In the genomic region with DNA sequence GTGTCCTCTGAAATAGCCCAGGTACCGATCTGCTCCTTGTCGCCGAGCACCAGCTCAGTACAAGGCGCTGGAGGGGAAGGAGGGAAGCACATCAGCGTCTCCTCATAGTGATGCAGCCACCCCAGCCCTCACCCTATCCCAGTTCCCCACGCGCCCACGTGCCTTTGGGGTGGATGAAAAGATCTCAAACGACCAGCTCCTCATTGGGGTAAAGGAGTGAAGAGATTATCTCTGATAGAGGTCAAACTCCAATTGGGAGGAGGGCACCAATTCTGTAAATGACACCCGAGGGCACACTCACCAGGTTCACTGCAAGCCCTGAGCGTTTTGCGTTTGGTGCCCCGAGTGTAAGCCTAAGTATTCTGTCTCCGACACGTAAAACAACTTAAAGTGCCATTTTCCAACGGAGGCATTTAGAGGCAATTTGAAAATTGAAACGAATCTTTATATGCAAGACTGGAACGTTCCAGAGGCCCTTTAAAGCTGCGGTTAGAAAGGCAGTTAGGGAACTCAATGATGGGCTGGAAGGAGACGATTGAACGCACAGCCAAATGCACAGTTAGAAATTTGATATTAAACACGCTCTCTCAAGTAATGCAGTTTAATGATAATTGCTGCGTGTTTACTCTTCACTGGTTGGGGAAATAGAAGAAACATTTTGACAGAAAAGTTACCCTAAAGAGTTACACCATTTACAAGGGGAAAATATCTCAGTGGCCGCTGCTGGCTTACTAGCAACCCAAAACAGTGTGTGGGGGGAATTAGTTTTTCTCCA, we compare ENCODE assay signal across 12 cellular contexts. TPM values are rescaled to one million over a fixed set of nuclear protein-coding genes. Genes with fewer than 3 reads are reported as not detected.
DNase-seq lines count a peak whose midpoint lies in the region; ATAC-seq, FAIRE-seq and TF ChIP-seq lines count a peak whose summit lies in the region.
"Had no signal": no experiment of that assay in that cellular context is flagged by ENCODE, and none has a peak within 500 bp of the region (broad histone marks: within the 10 kb centered on the region; RNA-seq: fewer than 3 reads in every experiment).

No MANE protein-coding gene starts in this region.

- WGBS in A549 (ENCODE audit: missing lambda C conversion rate) = 43% methylated on average over 24 of the region's 24 CpGs

- no peak for DNase-seq in A549 (ENCODE audit: low read depth in 1 of 2, low spot score in 1 of 2)
- peak; percentile 16 for DNase-seq in ELF-1 (ENCODE audit: low read depth, low spot score)
- DNase-seq in astrocyte of the hippocampus (ENCODE audit: low read depth, low spot score) = peak; percentile 69
- DNase-seq in DMS153 (lab: John Stamatoyannopoulos, UW) = no peak
- no peak for DNase-seq in NCI-H1694 (lab: John Stamatoyannopoulos, UW)
- DNase-seq in stimulated activated CD4-positive, alpha-beta T cell treated with anti-CD3 and anti-CD28 coated beads, Interleukin-4, amount 100 ng/mL, for 1 hour = no peak
- DNase-seq: dorsolateral prefrontal cortex had no signal

- no peak for FAIRE-seq in A549 (lab: Jason Lieb, UNC)

- H3K4me2 ChIP-seq in A549 = peak overlapping the region; percentile 87; the same call in 1 of the 3 replicates
- H3K4me2 ChIP-seq: BLaER1 treated with 17β-estradiol and CSF1 and Interleukin-3, amounts not matched to agents 10 nM and 100 nM had no signal

- H3K27ac ChIP-seq in A549 = no peak overlapping the region
- H3K27ac ChIP-seq: BLaER1 treated with 17β-estradiol and CSF1 and Interleukin-3, amounts not matched to agents 10 nM and 100 nM had no signal

- no peak for ATAC-seq in A549
- ATAC-seq: activated T-helper 17 cell treated with anti-CD3 and anti-CD28 coated beads, Interleukin-2, amount 50 U/mL, for 72 hours; Right ventricle myocardium inferior had no signal

- peaks cover 44% of the 10 kb centered on the region for H3K4me1 Mint-ChIP-seq in nephron
- H3K4me1 Mint-ChIP-seq: activated T-helper 17 cell treated with anti-CD3 and anti-CD28 coated beads, Interleukin-2, amount 50 U/mL, for 72 hours; memory B cell had no signal

- no peak for TF ChIP-seq EP300 in A549 (IDR thresholded peaks at IDR 0.05)

- H3K4me3 Mint-ChIP-seq in nephron = peak overlapping the region; percentile 78 to 81 (median 80)
- H3K4me3 Mint-ChIP-seq: activated T-helper 17 cell treated with anti-CD3 and anti-CD28 coated beads, Interleukin-2, amount 50 U/mL, for 72 hours; memory B cell had no signal

- no peak for TF ChIP-seq POLR2A in A549 (IDR thresholded peaks at IDR 0.05; ENCODE audit: low read length)

- H3K9me3 ChIP-seq in A549 = no peaks in the 10 kb centered on the region
- H3K9me3 ChIP-seq: BLaER1 treated with 17β-estradiol and CSF1 and Interleukin-3, amounts not matched to agents 10 nM and 100 nM had no signal

- 0 out of 3 replicates have a peak, but pooled peaks cover 12% of the 10 kb centered on the region for H3K4me1 ChIP-seq in A549

- TF ChIP-seq RAD21 in A549 (conservative IDR thresholded peaks at IDR 0.05 in 1 of 2, IDR thresholded peaks at IDR 0.05 in 1 of 2) = no peak

- CTCF ChIA-PET in A549 (lab: Yijun Ruan, JAX) = interaction anchor here (0.8 to 1.4 kb wide), 8 partner anchors 9 to 899 kb away, joined by 3 to 6 read pairs (median 4); no protein-coding TSS in a partner anchor

- no peak for TF ChIP-seq CTCF in A549 (IDR thresholded peaks at IDR 0.05)
- TF ChIP-seq CTCF in nephron (IDR thresholded peaks at IDR 0.05; ENCODE audit: unreplicated experiment in 3 of 3) = no peak

- H3K4me3 ChIP-seq in A549 = no peak overlapping the region
- H3K4me3 ChIP-seq: BLaER1 treated with 17β-estradiol and CSF1 and Interleukin-3, amounts not matched to agents 10 nM and 100 nM had no signal

- H3K27ac Mint-ChIP-seq in nephron = peak overlapping the region; percentile 89 to 94 (median 93)
- H3K27ac Mint-ChIP-seq: activated T-helper 17 cell treated with anti-CD3 and anti-CD28 coated beads, Interleukin-2, amount 50 U/mL, for 72 hours; memory B cell had no signal

- POLR2A ChIA-PET in A549 (lab: Yijun Ruan, JAX) = no interaction called here

- no peaks in the 10 kb centered on the region for H3K9me3 Mint-ChIP-seq in nephron
- H3K9me3 Mint-ChIP-seq: activated T-helper 17 cell treated with anti-CD3 and anti-CD28 coated beads, Interleukin-2, amount 50 U/mL, for 72 hours; memory B cell had no signal

- H3K27me3 Mint-ChIP-seq in nephron (ENCODE audit: low read depth) = peaks cover 99% of the 10 kb centered on the region

- H3K36me3 Mint-ChIP-seq in nephron (ENCODE audit: low read depth) = peaks cover 6% of the 10 kb centered on the region
- H3K36me3 Mint-ChIP-seq: memory B cell had no signal

TF ChIP-seq in A549, 52 proteins besides CTCF, POLR2A, EP300 and RAD21:
- no peak for TF ChIP-seq MAZ (IDR thresholded peaks at IDR 0.05; ENCODE audit: borderline replicate concordance, low read depth, low read length)

RNA-seq across cellular contexts. Expression of gene EMX2, which starts 8.9 kb away (rescaled TPM):
- polyA plus RNA-seq in A549 (2011; rRNA removed) (not detected in 2 replicates), A549 (2017; fragmentation: RNase III; extraction: RNeasy Plus Mini Kit Qiagen cat#74134 plus additional on column Dnase treatment) (not detected in 3 replicates)
- polyA plus RNA-seq in A549 (2012; cell fraction: cytosol; rRNA removed) = not detected in 2 replicates
- not detected in 2 replicates for polyA plus RNA-seq in A549 (2012; cell fraction: nucleus; rRNA removed)
- polyA minus RNA-seq in A549 (2011; rRNA and poly(A)+ RNA removed) = not detected in 2 replicates

Comparison
In these comparisons a context has a peak if more than half of its experiments do, and no peak if none do; other contexts are left out.
1. DNase-seq: peak in ELF-1 (single experiment) and astrocyte of the hippocampus (single experiment); none in A549 (0 of 2), DMS153 (single experiment), NCI-H1694 (single experiment) and stimulated activated CD4-positive, alpha-beta T cell treated with anti-CD3 and anti-CD28 coated beads, Interleukin-4, amount 100 ng/mL, for 1 hour (single experiment).